In the genomic region with DNA sequence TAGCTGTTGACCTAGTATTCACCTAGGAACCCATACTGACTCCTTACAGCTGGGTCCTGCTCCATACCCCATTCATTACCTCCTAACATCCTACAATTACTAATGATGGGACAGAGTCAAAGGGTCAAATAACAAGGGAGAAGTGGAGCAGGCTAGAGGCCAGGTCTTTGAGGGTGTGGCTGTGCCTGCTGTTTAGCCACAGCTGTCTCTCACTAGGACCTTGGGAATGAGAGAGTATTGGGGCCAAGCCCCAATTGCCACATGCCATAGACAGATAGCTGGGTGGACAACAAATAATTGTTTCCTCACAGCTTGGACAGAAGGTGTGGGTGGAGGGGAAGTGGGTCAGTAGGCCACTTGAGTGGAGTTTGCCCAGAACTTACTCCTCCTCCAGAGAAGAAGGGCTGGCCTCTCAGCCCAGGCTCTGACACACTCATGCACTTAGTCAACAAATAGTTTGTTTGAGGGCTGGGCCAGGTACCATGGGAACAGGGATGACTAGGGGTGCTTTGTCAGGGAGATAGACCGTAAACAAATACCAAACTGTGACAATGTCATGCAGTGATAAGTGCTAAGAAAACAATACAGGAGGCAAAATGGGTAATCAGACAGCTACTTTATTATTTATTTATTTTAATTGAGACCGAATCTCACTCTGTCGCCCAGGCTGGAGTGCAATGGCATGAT, we compare ENCODE assay signal across 1 cellular context.
TF ChIP-seq lines count a peak whose summit lies in the region.

No MANE protein-coding gene starts in this region.

TF ChIP-seq in K562, 482 proteins besides CTCF, POLR2A, EP300 and RAD21 (continued from another document and continues in another):
- TF ChIP-seq, protein P1, sequence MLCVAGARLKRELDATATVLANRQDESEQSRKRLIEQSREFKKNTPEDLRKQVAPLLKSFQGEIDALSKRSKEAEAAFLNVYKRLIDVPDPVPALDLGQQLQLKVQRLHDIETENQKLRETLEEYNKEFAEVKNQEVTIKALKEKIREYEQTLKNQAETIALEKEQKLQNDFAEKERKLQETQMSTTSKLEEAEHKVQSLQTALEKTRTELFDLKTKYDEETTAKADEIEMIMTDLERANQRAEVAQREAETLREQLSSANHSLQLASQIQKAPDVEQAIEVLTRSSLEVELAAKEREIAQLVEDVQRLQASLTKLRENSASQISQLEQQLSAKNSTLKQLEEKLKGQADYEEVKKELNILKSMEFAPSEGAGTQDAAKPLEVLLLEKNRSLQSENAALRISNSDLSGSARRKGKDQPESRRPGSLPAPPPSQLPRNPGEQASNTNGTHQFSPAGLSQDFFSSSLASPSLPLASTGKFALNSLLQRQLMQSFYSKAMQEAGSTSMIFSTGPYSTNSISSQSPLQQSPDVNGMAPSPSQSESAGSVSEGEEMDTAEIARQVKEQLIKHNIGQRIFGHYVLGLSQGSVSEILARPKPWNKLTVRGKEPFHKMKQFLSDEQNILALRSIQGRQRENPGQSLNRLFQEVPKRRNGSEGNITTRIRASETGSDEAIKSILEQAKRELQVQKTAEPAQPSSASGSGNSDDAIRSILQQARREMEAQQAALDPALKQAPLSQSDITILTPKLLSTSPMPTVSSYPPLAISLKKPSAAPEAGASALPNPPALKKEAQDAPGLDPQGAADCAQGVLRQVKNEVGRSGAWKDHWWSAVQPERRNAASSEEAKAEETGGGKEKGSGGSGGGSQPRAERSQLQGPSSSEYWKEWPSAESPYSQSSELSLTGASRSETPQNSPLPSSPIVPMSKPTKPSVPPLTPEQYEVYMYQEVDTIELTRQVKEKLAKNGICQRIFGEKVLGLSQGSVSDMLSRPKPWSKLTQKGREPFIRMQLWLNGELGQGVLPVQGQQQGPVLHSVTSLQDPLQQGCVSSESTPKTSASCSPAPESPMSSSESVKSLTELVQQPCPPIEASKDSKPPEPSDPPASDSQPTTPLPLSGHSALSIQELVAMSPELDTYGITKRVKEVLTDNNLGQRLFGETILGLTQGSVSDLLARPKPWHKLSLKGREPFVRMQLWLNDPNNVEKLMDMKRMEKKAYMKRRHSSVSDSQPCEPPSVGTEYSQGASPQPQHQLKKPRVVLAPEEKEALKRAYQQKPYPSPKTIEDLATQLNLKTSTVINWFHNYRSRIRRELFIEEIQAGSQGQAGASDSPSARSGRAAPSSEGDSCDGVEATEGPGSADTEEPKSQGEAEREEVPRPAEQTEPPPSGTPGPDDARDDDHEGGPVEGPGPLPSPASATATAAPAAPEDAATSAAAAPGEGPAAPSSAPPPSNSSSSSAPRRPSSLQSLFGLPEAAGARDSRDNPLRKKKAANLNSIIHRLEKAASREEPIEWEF (CRISPR knock-in tag; IDR thresholded peaks at IDR 0.05) = no peak
- TF ChIP-seq DPF2 (IDR thresholded peaks at IDR 0.05) (0 out of 2 replicates have a peak, but pooled peaks have one; percentile 42), TEAD4 (IDR thresholded peaks at IDR 0.05; ENCODE audit: low read length) (peak; percentile 42), TEAD4 (CRISPR knock-in tag; IDR thresholded peaks at IDR 0.05; ENCODE audit: borderline replicate concordance) (no peak), NCOA6 (IDR thresholded peaks at IDR 0.05) (no peak), ZZZ3 (IDR thresholded peaks at IDR 0.05) (no peak), CAMTA2 (CRISPR knock-in tag; conservative IDR thresholded peaks at IDR 0.05) (no peak), GTF2F1 (IDR thresholded peaks at IDR 0.05; ENCODE audit: low read depth, low read length) (no peak), JUN (IDR thresholded peaks at IDR 0.05; ENCODE audit: borderline replicate concordance, low read depth, low read length) (peak; percentile 46; the same call in 1 of the 2 replicates), JUN (CRISPR knock-in tag; IDR thresholded peaks at IDR 0.05; ENCODE audit: borderline replicate concordance) (no peak), NR1H2 (CRISPR knock-in tag; IDR thresholded peaks at IDR 0.05) (no peak), BACH1 (tag; IDR thresholded peaks at IDR 0.05) (no peak), ZNF384 (IDR thresholded peaks at IDR 0.05; ENCODE audit: low read depth, low read length) (no peak), SRSF3 (IDR thresholded peaks at IDR 0.05; ENCODE audit: insufficient read depth, low read length) (no peak), ZEB2 (IDR thresholded peaks at IDR 0.05) (no peak), CEBPG (CRISPR knock-in tag; IDR thresholded peaks at IDR 0.05) (no peak), CEBPG (tag; conservative IDR thresholded peaks at IDR 0.05 in 1 of 2, IDR thresholded peaks at IDR 0.05 in 1 of 2) (peak; percentile 13 to 70; a peak in 2 of 4 replicates), NFE2L1 (tag; IDR thresholded peaks at IDR 0.05; ENCODE audit: borderline replicate concordance, low read depth) (no peak), CBFA2T2 (conservative IDR thresholded peaks at IDR 0.05) (peak; percentile 30), ZNF23 (CRISPR knock-in tag; IDR thresholded peaks at IDR 0.05) (no peak), MTA3 (IDR thresholded peaks at IDR 0.05; ENCODE audit: borderline replicate concordance) (no peak), DNMT1 (IDR thresholded peaks at IDR 0.05) (no peak), SAFB (IDR thresholded peaks at IDR 0.05; ENCODE audit: borderline replicate concordance, low read depth, low read length) (no peak), HDAC2 (IDR thresholded peaks at IDR 0.05) (no peak), RCOR1 (IDR thresholded peaks at IDR 0.05; ENCODE audit: borderline replicate concordance in 1 of 2, low read depth in 2 of 2, low read length in 2 of 2) (peak in 1 of 2 experiments; percentile 7; a peak in 1 of 4 replicates), SOX6 (IDR thresholded peaks at IDR 0.05) (peak; percentile 84), MED1 (CRISPR knock-in tag; IDR thresholded peaks at IDR 0.05; ENCODE audit: borderline replicate concordance) (no peak), KLF6 (CRISPR knock-in tag; IDR thresholded peaks at IDR 0.05; ENCODE audit: borderline replicate concordance) (no peak), ZNF165 (CRISPR knock-in tag; IDR thresholded peaks at IDR 0.05; ENCODE audit: borderline replicate concordance) (no peak), MEF2A (IDR thresholded peaks at IDR 0.05; ENCODE audit: control insufficient read depth, low read depth, low read length) (no peak), SLC30A9 (CRISPR knock-in tag; IDR thresholded peaks at IDR 0.05) (no peak), HDAC3 (IDR thresholded peaks at IDR 0.05; ENCODE audit: borderline replicate concordance, partially characterized antibody) (no peak), BCL6 (CRISPR knock-in tag; IDR thresholded peaks at IDR 0.05) (no peak), TRIM24 (IDR thresholded peaks at IDR 0.05) (no peak), RBM22 (IDR thresholded peaks at IDR 0.05; ENCODE audit: low read depth, low read length, poor library complexity, severe bottlenecking) (no peak), PHF8 (IDR thresholded peaks at IDR 0.05; ENCODE audit: borderline replicate concordance, low read length) (no peak), SMAD1 (IDR thresholded peaks at IDR 0.05; ENCODE audit: low read depth, low read length, partially characterized antibody) (no peak), SPI1 (IDR thresholded peaks at IDR 0.05; ENCODE audit: borderline replicate concordance, low read depth, low read length) (peak; percentile 75), ZBED1 (IDR thresholded peaks at IDR 0.05) (no peak), NR2C2 (CRISPR knock-in tag; IDR thresholded peaks at IDR 0.05) (no peak), NR2C2 (tag; IDR thresholded peaks at IDR 0.05) (peak; percentile 24; the same call in 1 of the 2 replicates)
- TF ChIP-seq, protein P2, sequence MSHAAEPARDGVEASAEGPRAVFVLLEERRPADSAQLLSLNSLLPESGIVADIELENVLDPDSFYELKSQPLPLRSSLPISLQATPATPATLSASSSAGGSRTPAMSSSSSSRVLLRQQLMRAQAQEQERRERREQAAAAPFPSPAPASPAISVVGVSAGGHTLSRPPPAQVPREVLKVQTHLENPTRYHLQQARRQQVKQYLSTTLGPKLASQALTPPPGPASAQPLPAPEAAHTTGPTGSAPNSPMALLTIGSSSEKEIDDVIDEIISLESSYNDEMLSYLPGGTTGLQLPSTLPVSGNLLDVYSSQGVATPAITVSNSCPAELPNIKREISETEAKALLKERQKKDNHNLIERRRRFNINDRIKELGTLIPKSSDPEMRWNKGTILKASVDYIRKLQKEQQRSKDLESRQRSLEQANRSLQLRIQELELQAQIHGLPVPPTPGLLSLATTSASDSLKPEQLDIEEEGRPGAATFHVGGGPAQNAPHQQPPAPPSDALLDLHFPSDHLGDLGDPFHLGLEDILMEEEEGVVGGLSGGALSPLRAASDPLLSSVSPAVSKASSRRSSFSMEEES (CRISPR knock-in tag; IDR thresholded peaks at IDR 0.05) = no peak
- TF ChIP-seq, protein P3, sequence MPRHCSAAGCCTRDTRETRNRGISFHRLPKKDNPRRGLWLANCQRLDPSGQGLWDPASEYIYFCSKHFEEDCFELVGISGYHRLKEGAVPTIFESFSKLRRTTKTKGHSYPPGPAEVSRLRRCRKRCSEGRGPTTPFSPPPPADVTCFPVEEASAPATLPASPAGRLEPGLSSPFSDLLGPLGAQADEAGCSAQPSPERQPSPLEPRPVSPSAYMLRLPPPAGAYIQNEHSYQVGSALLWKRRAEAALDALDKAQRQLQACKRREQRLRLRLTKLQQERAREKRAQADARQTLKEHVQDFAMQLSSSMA (CRISPR knock-in tag; IDR thresholded peaks at IDR 0.05) = no peak
- TF ChIP-seq, protein P4, sequence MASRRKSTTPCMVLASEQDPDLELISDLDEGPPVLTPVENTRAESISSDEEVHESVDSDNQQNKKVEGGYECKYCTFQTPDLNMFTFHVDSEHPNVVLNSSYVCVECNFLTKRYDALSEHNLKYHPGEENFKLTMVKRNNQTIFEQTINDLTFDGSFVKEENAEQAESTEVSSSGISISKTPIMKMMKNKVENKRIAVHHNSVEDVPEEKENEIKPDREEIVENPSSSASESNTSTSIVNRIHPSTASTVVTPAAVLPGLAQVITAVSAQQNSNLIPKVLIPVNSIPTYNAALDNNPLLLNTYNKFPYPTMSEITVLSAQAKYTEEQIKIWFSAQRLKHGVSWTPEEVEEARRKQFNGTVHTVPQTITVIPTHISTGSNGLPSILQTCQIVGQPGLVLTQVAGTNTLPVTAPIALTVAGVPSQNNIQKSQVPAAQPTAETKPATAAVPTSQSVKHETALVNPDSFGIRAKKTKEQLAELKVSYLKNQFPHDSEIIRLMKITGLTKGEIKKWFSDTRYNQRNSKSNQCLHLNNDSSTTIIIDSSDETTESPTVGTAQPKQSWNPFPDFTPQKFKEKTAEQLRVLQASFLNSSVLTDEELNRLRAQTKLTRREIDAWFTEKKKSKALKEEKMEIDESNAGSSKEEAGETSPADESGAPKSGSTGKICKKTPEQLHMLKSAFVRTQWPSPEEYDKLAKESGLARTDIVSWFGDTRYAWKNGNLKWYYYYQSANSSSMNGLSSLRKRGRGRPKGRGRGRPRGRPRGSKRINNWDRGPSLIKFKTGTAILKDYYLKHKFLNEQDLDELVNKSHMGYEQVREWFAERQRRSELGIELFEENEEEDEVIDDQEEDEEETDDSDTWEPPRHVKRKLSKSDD (conservative IDR thresholded peaks at IDR 0.05; ENCODE audit: low read length) = no peak
- TF ChIP-seq, protein P5, sequence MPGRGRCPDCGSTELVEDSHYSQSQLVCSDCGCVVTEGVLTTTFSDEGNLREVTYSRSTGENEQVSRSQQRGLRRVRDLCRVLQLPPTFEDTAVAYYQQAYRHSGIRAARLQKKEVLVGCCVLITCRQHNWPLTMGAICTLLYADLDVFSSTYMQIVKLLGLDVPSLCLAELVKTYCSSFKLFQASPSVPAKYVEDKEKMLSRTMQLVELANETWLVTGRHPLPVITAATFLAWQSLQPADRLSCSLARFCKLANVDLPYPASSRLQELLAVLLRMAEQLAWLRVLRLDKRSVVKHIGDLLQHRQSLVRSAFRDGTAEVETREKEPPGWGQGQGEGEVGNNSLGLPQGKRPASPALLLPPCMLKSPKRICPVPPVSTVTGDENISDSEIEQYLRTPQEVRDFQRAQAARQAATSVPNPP (IDR thresholded peaks at IDR 0.05; ENCODE audit: borderline replicate concordance, insufficient read depth, insufficient read length) = no peak
- TF ChIP-seq, protein P6, sequence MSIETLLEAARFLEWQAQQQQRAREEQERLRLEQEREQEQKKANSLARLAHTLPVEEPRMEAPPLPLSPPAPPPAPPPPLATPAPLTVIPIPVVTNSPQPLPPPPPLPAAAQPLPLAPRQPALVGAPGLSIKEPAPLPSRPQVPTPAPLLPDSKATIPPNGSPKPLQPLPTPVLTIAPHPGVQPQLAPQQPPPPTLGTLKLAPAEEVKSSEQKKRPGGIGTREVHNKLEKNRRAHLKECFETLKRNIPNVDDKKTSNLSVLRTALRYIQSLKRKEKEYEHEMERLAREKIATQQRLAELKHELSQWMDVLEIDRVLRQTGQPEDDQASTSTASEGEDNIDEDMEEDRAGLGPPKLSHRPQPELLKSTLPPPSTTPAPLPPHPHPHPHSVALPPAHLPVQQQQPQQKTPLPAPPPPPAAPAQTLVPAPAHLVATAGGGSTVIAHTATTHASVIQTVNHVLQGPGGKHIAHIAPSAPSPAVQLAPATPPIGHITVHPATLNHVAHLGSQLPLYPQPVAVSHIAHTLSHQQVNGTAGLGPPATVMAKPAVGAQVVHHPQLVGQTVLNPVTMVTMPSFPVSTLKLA (conservative IDR thresholded peaks at IDR 0.05) = peak in 1 of 2 experiments; percentile 70; a peak in 2 of 4 replicates
- TF ChIP-seq, protein P7, sequence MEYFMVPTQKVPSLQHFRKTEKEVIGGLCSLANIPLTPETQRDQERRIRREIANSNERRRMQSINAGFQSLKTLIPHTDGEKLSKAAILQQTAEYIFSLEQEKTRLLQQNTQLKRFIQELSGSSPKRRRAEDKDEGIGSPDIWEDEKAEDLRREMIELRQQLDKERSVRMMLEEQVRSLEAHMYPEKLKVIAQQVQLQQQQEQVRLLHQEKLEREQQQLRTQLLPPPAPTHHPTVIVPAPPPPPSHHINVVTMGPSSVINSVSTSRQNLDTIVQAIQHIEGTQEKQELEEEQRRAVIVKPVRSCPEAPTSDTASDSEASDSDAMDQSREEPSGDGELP (CRISPR knock-in tag; IDR thresholded peaks at IDR 0.05; ENCODE audit: borderline replicate concordance) = peak; percentile 76
- TF ChIP-seq, protein P8, sequence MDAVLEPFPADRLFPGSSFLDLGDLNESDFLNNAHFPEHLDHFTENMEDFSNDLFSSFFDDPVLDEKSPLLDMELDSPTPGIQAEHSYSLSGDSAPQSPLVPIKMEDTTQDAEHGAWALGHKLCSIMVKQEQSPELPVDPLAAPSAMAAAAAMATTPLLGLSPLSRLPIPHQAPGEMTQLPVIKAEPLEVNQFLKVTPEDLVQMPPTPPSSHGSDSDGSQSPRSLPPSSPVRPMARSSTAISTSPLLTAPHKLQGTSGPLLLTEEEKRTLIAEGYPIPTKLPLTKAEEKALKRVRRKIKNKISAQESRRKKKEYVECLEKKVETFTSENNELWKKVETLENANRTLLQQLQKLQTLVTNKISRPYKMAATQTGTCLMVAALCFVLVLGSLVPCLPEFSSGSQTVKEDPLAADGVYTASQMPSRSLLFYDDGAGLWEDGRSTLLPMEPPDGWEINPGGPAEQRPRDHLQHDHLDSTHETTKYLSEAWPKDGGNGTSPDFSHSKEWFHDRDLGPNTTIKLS (IDR thresholded peaks at IDR 0.05; ENCODE audit: borderline replicate concordance, low read depth) = no peak
- TF ChIP-seq, protein P9, sequence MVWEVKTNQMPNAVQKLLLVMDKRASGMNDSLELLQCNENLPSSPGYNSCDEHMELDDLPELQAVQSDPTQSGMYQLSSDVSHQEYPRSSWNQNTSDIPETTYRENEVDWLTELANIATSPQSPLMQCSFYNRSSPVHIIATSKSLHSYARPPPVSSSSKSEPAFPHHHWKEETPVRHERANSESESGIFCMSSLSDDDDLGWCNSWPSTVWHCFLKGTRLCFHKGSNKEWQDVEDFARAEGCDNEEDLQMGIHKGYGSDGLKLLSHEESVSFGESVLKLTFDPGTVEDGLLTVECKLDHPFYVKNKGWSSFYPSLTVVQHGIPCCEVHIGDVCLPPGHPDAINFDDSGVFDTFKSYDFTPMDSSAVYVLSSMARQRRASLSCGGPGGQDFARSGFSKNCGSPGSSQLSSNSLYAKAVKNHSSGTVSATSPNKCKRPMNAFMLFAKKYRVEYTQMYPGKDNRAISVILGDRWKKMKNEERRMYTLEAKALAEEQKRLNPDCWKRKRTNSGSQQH (CRISPR knock-in tag; IDR thresholded peaks at IDR 0.05) = no peak
